ENCODE assay signal across 30 cellular contexts in the genomic region with DNA sequence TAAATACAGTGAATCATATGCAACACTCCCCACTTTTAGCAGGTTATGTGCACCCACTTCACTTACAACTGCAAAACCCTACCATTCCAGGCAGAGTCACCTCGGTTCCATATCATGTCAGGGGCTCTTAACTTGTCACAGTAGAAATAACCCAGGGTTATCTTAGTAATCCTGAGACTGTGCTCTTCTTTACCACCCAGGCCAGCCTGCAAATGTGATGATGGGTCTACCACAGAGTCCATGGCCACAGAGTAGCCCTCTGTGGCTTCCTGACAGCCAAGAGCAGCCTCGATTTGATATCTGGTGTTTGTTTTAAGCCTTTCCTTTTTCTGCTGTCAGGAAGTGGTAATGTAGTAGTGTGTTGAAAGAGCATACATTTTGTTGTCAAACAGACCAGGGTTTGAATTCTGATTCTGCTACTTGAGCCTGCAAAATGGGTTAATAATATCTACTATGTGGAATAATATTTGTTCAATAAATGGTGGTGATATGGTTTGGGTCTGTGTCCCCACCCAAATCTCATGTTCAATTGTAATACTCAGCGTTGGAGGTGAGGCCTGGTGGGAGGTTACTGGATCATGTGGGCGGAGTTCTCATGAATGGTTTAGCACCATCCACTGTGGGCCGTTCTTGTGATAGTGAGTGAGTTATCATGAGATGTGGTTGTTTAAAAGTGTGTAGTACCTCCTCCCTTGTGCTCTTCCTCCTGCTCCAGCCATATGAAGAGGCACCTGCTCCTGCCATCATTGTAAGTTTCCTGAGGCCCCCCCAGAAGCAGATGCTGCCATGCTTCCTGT.
"Had no signal": no experiment of that assay in that cellular context is flagged by ENCODE, and none has a peak within 500 bp of the region (broad histone marks: within the 10 kb centered on the region; RNA-seq: fewer than 3 reads in every experiment).

No MANE protein-coding gene starts in this region.

- H3K36me3 ChIP-seq: brain microvascular endothelial cell, esophagus squamous epithelium, gastroesophageal sphincter, heart right ventricle, WERI-Rb-1 had no signal

- H3K9me3 Mint-ChIP-seq: activated B cell treated with CpG ODN at 0.5 μM for 24 hours; activated CD8-positive, alpha-beta T cell treated with anti-CD3 and anti-CD28 coated beads for 36 hours; activated T-cell treated with anti-CD3 and anti-CD28 coated beads, Interleukin-2, amount 50 U/mL, for 4 hours; effector memory CD8-positive, alpha-beta T cell; T-helper 2 cell treated with Interferon-gamma antibody and Interleukin-4, amounts not matched to agents 5 μg/mL and 100 μg/mL, for 36 hours had no signal

- ATAC-seq: activated CD4-positive, CD25-positive, alpha-beta regulatory T cell treated with anti-CD3 and anti-CD28 coated beads, Interleukin-2, amount 50 U/mL, for 24 hours; activated CD8-positive, alpha-beta T cell treated with anti-CD3 and anti-CD28 coated beads for 36 hours; activated T-cell treated with anti-CD3 and anti-CD28 coated beads, Interleukin-2, amount 50 U/mL, for 4 hours; activated T-helper 17 cell treated with anti-CD3 and anti-CD28 coated beads, Interleukin-2, amount 50 U/mL, for 72 hours; effector memory CD8-positive, alpha-beta T cell; gastroesophageal sphincter; heart right ventricle; T-helper 17 cell had no signal

- H3K36me3 Mint-ChIP-seq: activated naive CD8-positive, alpha-beta T cell had no signal

- H3K4me3 ChIP-seq: esophagus squamous epithelium, gastroesophageal sphincter, heart right ventricle had no signal

- H3K27ac Mint-ChIP-seq: activated B cell treated with CpG ODN at 0.5 μM for 24 hours; activated CD8-positive, alpha-beta T cell treated with anti-CD3 and anti-CD28 coated beads for 36 hours; activated naive CD8-positive, alpha-beta T cell; activated T-helper 17 cell treated with anti-CD3 and anti-CD28 coated beads, Interleukin-2, amount 50 U/mL, for 72 hours; effector memory CD8-positive, alpha-beta T cell; T-helper 17 cell; T-helper 2 cell treated with Interferon-gamma antibody and Interleukin-4, amounts not matched to agents 5 μg/mL and 100 μg/mL, for 36 hours had no signal

- H3K27ac ChIP-seq: brain microvascular endothelial cell, esophagus squamous epithelium, gastroesophageal sphincter, heart right ventricle, WERI-Rb-1 had no signal

- H3K9me3 ChIP-seq: esophagus squamous epithelium, gastroesophageal sphincter had no signal

- H3K4me1 Mint-ChIP-seq: activated B cell treated with CpG ODN at 0.5 μM for 24 hours; activated T-helper 17 cell treated with anti-CD3 and anti-CD28 coated beads, Interleukin-2, amount 50 U/mL, for 72 hours; T-helper 17 cell had no signal

- H3K4me1 ChIP-seq: esophagus squamous epithelium, gastroesophageal sphincter, heart right ventricle had no signal

- H3K4me3 Mint-ChIP-seq: activated B cell treated with CpG ODN at 0.5 μM for 24 hours; activated CD8-positive, alpha-beta T cell treated with anti-CD3 and anti-CD28 coated beads for 36 hours; activated naive CD8-positive, alpha-beta T cell; activated T-cell treated with anti-CD3 and anti-CD28 coated beads, Interleukin-2, amount 50 U/mL, for 4 hours; activated T-helper 17 cell treated with anti-CD3 and anti-CD28 coated beads, Interleukin-2, amount 50 U/mL, for 72 hours; effector memory CD8-positive, alpha-beta T cell; T-helper 17 cell; T-helper 2 cell treated with Interferon-gamma antibody and Interleukin-4, amounts not matched to agents 5 μg/mL and 100 μg/mL, for 36 hours had no signal

- H3K27me3 ChIP-seq: brain microvascular endothelial cell had no signal

- H3K27me3 Mint-ChIP-seq: activated B cell treated with CpG ODN at 0.5 μM for 24 hours had no signal

- DNase-seq: activated B cell treated with CpG ODN at 0.5 μM for 24 hours; activated CD4-positive, alpha-beta T cell treated with anti-CD3 and anti-CD28 coated beads for 48 hours; activated CD4-positive, alpha-beta T cell treated with anti-CD3 and anti-CD28 coated beads, Interleukin-2, amount 50 U/mL, for 1 hour; activated CD4-positive, alpha-beta T cell treated with anti-CD3 and anti-CD28 coated beads, Interleukin-2, amount 50 U/mL, for 48 hours; activated CD8-positive, alpha-beta memory T cell treated with anti-CD3 and anti-CD28 coated beads for 24 hours; activated CD8-positive, alpha-beta T cell treated with anti-CD3 and anti-CD28 coated beads for 36 hours; activated effector memory CD4-positive, alpha-beta T cell treated with Interleukin-2 at 50 U/mL for 16 hours; activated gamma-delta T cell treated with Interleukin-2 at 50 U/mL for 16 hours; activated naive CD4-positive, alpha-beta T cell treated with anti-CD3 and anti-CD28 coated beads, Interleukin-2, amount 50 U/mL, for 16 hours; activated naive CD4-positive, alpha-beta T cell treated with Interleukin-2 at 50 U/mL for 16 hours; activated T-cell treated with anti-CD3 and anti-CD28 coated beads, Interleukin-2, amount 50 U/mL, for 4 hours; amniotic stem cell; anterior cingulate cortex; brain microvascular endothelial cell; cortex of kidney; dermis blood vessel endothelial cell; effector CD4-positive, alpha-beta T cell; effector memory CD8-positive, alpha-beta T cell; erythroblast; esophagus squamous epithelium; foreskin melanocyte; heart right ventricle; T-helper 17 cell; T1000; WERI-Rb-1 had no signal
